Comparison of ENCODE assay signal across 11 cellular contexts in genomic region chr10:70130878-70131559, GRCh38. TPM values are rescaled to one million over a fixed set of nuclear protein-coding genes. Genes with fewer than 3 reads are reported as not detected.
DNase-seq lines count a peak whose midpoint lies in the region; ATAC-seq, FAIRE-seq and TF ChIP-seq lines count a peak whose summit lies in the region.
"Had no signal": no experiment of that assay in that cellular context is flagged by ENCODE, and none has a peak within 500 bp of the region (broad histone marks: within the 10 kb centered on the region; RNA-seq: fewer than 3 reads in every experiment).

No MANE protein-coding gene starts in this region.

- H3K4me1 ChIP-seq in IMR-90 (ENCODE audit: control insufficient read depth, insufficient read depth, low read length) = peaks cover 17% of the 10 kb centered on the region

- no peak overlapping the region for H4K5ac ChIP-seq in IMR-90 (ENCODE audit: low read depth, low read length)

- no peak for TF ChIP-seq RAD21 in IMR-90 (IDR thresholded peaks at IDR 0.05; ENCODE audit: low read length)

- no peak overlapping the region; the same call in 1 of the 2 replicates for H3K18ac ChIP-seq in IMR-90 (ENCODE audit: low read depth, low read length)

- no peaks in the 10 kb centered on the region for H3K9me3 ChIP-seq in IMR-90 (ENCODE audit: control insufficient read depth, insufficient read depth, low read length)

- H2BK120ac ChIP-seq in IMR-90 (ENCODE audit: low read depth, low read length) = no peak overlapping the region

- WGBS in IMR-90 (ENCODE audit: extremely low coverage in 2 of 2, insufficient read length in 1 of 2), 2 experiments = 19% methylated on average over 4 of the region's 10 CpGs; no CpG with 5 or more reads in 1 of the 2 experiments

- H3K4me3 Mint-ChIP-seq in chondrocyte (ENCODE audit: unreplicated experiment) (peak overlapping the region; percentile 84), mesothelial cell of epicardium (peak overlapping the region; percentile 90)

- dilution Hi-C loops in IMR-90 (cut with HindIII; ENCODE audit: low sequenced_read_pairs, unreplicated experiment) = no loop called here

- no peaks in the 10 kb centered on the region for H3K27me3 Mint-ChIP-seq in chondrocyte (ENCODE audit: low read depth)
- H3K27me3 Mint-ChIP-seq in mesothelial cell of epicardium (ENCODE audit: low read depth) = no peaks in the 10 kb centered on the region

- no peak for TF ChIP-seq CTCF in AG10803 (conservative IDR thresholded peaks at IDR 0.05; ENCODE audit: low read length)
- no peak for TF ChIP-seq CTCF in IMR-90 (conservative IDR thresholded peaks at IDR 0.05; ENCODE audit: low read depth, low read length)
- no peak for TF ChIP-seq CTCF in chondrocyte (IDR thresholded peaks at IDR 0.05)
- TF ChIP-seq CTCF in mesothelial cell of epicardium (IDR thresholded peaks at IDR 0.05; ENCODE audit: unreplicated experiment) = no peak
- no peak for TF ChIP-seq CTCF in D721Med (IDR thresholded peaks at IDR 0.05; ENCODE audit: insufficient read depth, missing control alignments)

- H3K27me3 ChIP-seq in IMR-90 (ENCODE audit: control insufficient read depth, insufficient read depth, low read length) = no peaks in the 10 kb centered on the region

- peak overlapping the region; percentile 87 for H3K4me2 ChIP-seq in IMR-90 (ENCODE audit: low read depth, low read length)

- no peak overlapping the region for H3K56ac ChIP-seq in IMR-90 (ENCODE audit: extremely low read depth, insufficient read depth, low read length)

- H3K36me3 ChIP-seq in IMR-90 (ENCODE audit: control insufficient read depth, insufficient read depth, low read length) = peaks cover 5% of the 10 kb centered on the region; the same call in 1 of the 2 replicates

- no TSS peak for BruUV-seq in IMR-90 (replicated peaks; lab: Mats Ljungman, UMichigan)

- peak overlapping the region; percentile 6; the same call in 1 of the 2 replicates for H3K9ac ChIP-seq in IMR-90 (ENCODE audit: low read depth, low read length)

- no peak overlapping the region for H2BK15ac ChIP-seq in IMR-90 (ENCODE audit: low read depth, low read length)

- H4K20me1 ChIP-seq in IMR-90 (ENCODE audit: insufficient read depth, low read length) = 0 out of 2 replicates have a peak, but pooled peaks cover 7% of the 10 kb centered on the region

- peak; percentile 94 for DNase-seq in AG10803 (ENCODE audit: low read depth)
- DNase-seq in IMR-90 = peak; percentile 71
- no peak for DNase-seq in chondrocyte (ENCODE audit: low spot score)
- DNase-seq in mesothelial cell of epicardium (ENCODE audit: low spot score in 2 of 2, unreplicated experiment in 2 of 2) = no peak
- DNase-seq in D721Med (ENCODE audit: insufficient read length, low spot score) = no peak
- DNase-seq: NCI-H748 treated with DMSO at 0.1 percent for 48 hours; stimulated activated CD8-positive, alpha-beta memory T cell treated with anti-CD3 and anti-CD28 coated beads, Interleukin-4, amount 100 ng/mL, for 48 hours had no signal

- no peak for FAIRE-seq in D721Med (lab: Jason Lieb, UNC)

- H3K27ac ChIP-seq in IMR-90 (ENCODE audit: insufficient read depth, low read length) = peak overlapping the region; percentile 7; the same call in 1 of the 2 replicates

- H4K91ac ChIP-seq in IMR-90 (ENCODE audit: insufficient read depth, low read depth, low read length) = peak overlapping the region; percentile 93; the same call in 1 of the 2 replicates

- in situ Hi-C loops in IMR-90 (cut with MboI; ENCODE audit: low sequenced_read_pairs) = loop anchor here (10.0 kb wide), 1 partner anchor 234 kb away; no protein-coding TSS in a partner anchor

- peak overlapping the region; percentile 18 for H2BK5ac ChIP-seq in IMR-90 (ENCODE audit: low read depth, low read length, poor library complexity, severe bottlenecking)

- intact Hi-C loops in IMR-90 (cut with micrococcal nuclease) = no loop called here

- peak overlapping the region; percentile 95; the same call in 1 of the 2 replicates for H3K14ac ChIP-seq in IMR-90 (replicated peaks; ENCODE audit: low read depth, low read length)

- H3K9me3 Mint-ChIP-seq in chondrocyte (ENCODE audit: low read depth) (no peaks in the 10 kb centered on the region), mesothelial cell of epicardium (no peaks in the 10 kb centered on the region)
- H3K9me3 Mint-ChIP-seq: activated T-helper 1 cell treated with anti-CD3 and anti-CD28 coated beads, Interleukin-12 subunit alpha, Interleukin-12 subunit beta, Interleukin-2, Interleukin-4 antibody, amounts not matched to agents 30 ng/mL and 10 ng/mL and 1 ng/mL, durations not matched to agents 14 hours and 24 hours and 36 hours had no signal

- H2AFZ ChIP-seq in IMR-90 (replicated peaks; ENCODE audit: low read length, poor library complexity) = peak overlapping the region; percentile 53

- POLR2A ChIA-PET in IMR-90 (lab: Charles Lee; ENCODE audit: unreplicated experiment) = no interaction called here

- no peak overlapping the region for H2BK20ac ChIP-seq in IMR-90 (ENCODE audit: low read depth, low read length)

- peak; percentile 19 for ATAC-seq in IMR-90 (ENCODE audit: low read depth)
- ATAC-seq in HG03097 (IDR thresholded peaks at IDR 0.05; ENCODE audit: low FRiP score, unreplicated experiment) = no peak
- ATAC-seq in HG03135 (IDR thresholded peaks at IDR 0.05; ENCODE audit: unreplicated experiment) = no peak
- no peak for ATAC-seq in GM18511 (IDR thresholded peaks at IDR 0.05; ENCODE audit: unreplicated experiment)

- H3K4me3 ChIP-seq in AG10803 (ENCODE audit: low read length) (peak overlapping the region; percentile 79), IMR-90 (ENCODE audit: insufficient read depth, low read depth, low read length) (no peak overlapping the region)

- no peak overlapping the region for H3K23ac ChIP-seq in IMR-90 (ENCODE audit: low read depth, low read length)

- H3K27ac Mint-ChIP-seq in chondrocyte (ENCODE audit: unreplicated experiment) = peak overlapping the region; percentile 79
- H3K27ac Mint-ChIP-seq in mesothelial cell of epicardium = peak overlapping the region; percentile 9
- H3K27ac Mint-ChIP-seq: activated T-helper 1 cell treated with anti-CD3 and anti-CD28 coated beads, Interleukin-12 subunit alpha, Interleukin-12 subunit beta, Interleukin-2, Interleukin-4 antibody, amounts not matched to agents 30 ng/mL and 10 ng/mL and 1 ng/mL, durations not matched to agents 14 hours and 24 hours and 36 hours had no signal

- H3K4me1 Mint-ChIP-seq in chondrocyte (ENCODE audit: low read depth) (peaks cover 30% of the 10 kb centered on the region), mesothelial cell of epicardium (peaks cover 17% of the 10 kb centered on the region)

- peak overlapping the region; percentile 97 for H2AK9ac ChIP-seq in IMR-90 (replicated peaks; ENCODE audit: low read depth, low read length, poor library complexity)

- peak overlapping the region; percentile 11 to 32; a peak in 2 of 4 replicates for H4K8ac ChIP-seq in IMR-90 (ENCODE audit: low read depth in 2 of 2, low read length in 2 of 2)

- H3K36me3 Mint-ChIP-seq in chondrocyte (ENCODE audit: low read depth) (peaks cover 2% of the 10 kb centered on the region), mesothelial cell of epicardium (no peaks in the 10 kb centered on the region)

- H3K9me1 ChIP-seq in IMR-90 (ENCODE audit: insufficient read depth, low read length) = peaks cover 19% of the 10 kb centered on the region

- peaks cover 16 to 50% of the 10 kb centered on the region in 2 experiments for H3K79me1 ChIP-seq in IMR-90 (ENCODE audit: low read depth in 1 of 2, low read length in 2 of 2)

- CTCF ChIA-PET in IMR-90 (lab: Yijun Ruan, JAX) = interaction anchor here (0.9 to 1.4 kb wide), 2 partner anchors 15 kb away, joined by 6 read pairs; partner anchors contain the start of gene TYSND1

- no peak for TF ChIP-seq POLR2A in IMR-90 (IDR thresholded peaks at IDR 0.05; ENCODE audit: low read depth, low read length)

- peak overlapping the region; percentile 86 for H2AK5ac ChIP-seq in IMR-90 (ENCODE audit: low read depth, low read length)

- peak overlapping the region; percentile 11; the same call in 1 of the 2 replicates for H3K4ac ChIP-seq in IMR-90 (ENCODE audit: low read depth, low read length)

TF ChIP-seq in IMR-90, 13 proteins besides CTCF, POLR2A, EP300 and RAD21 (continues in another document):
- TF ChIP-seq CEBPB (IDR thresholded peaks at IDR 0.05; ENCODE audit: low read depth, low read length) (peak; percentile 95), NFE2L2 (IDR thresholded peaks at IDR 0.05; ENCODE audit: low read depth, low read length) (no peak; the same call in 1 of the 2 replicates), RFX5 (IDR thresholded peaks at IDR 0.05; ENCODE audit: low read depth, low read length) (no peak), USF2 (IDR thresholded peaks at IDR 0.05; ENCODE audit: low read depth, low read length) (no peak)

RNA-seq across cellular contexts. Expression of gene AIFM2, which starts 1.6 kb away (rescaled TPM):
- total RNA-seq in IMR-90 (2012; rRNA removed) (1.7 and 2.0 TPM in 2 replicates), chondrocyte (10.0 to 10.8 TPM (median 10.3 TPM) in 3 replicates), mesothelial cell of epicardium (9.5 to 10.4 TPM (median 9.9 TPM) in 3 replicates)
- polyA plus RNA-seq in IMR-90 (2012; rRNA removed) = 4.5 and 4.6 TPM in 2 replicates
- polyA plus RNA-seq in IMR-90 (2012; cell fraction: cytosol; rRNA removed) = 3.6 and 5.9 TPM in 2 replicates
- polyA plus RNA-seq in IMR-90 (2012; cell fraction: nucleus; rRNA removed; ENCODE audit: low replicate concordance) = 6.3 and 6.9 TPM in 2 replicates

RNA-seq across cellular contexts. Expression of gene TYSND1, which starts 15.5 kb away (rescaled TPM):
- 2.8 and 2.9 TPM in 2 replicates for total RNA-seq in IMR-90 (2012; rRNA removed)
- 4.1 and 4.6 TPM in 2 replicates for polyA plus RNA-seq in IMR-90 (2012; rRNA removed)
- 4.0 and 5.5 TPM in 2 replicates for polyA plus RNA-seq in IMR-90 (2012; cell fraction: cytosol; rRNA removed)
- 12.4 and 20.6 TPM in 2 replicates for polyA plus RNA-seq in IMR-90 (2012; cell fraction: nucleus; rRNA removed; ENCODE audit: low replicate concordance)
- 9.4 to 11.9 TPM (median 9.4 TPM) in 3 replicates for total RNA-seq in chondrocyte
- total RNA-seq in mesothelial cell of epicardium = 19.2 to 20.9 TPM (median 19.9 TPM) in 3 replicates

RNA-seq across cellular contexts. Expression of gene SAR1A, which starts 39.3 kb away (rescaled TPM):
- total RNA-seq in IMR-90 (2012; rRNA removed) = 161 and 272 TPM in 2 replicates
- 45.8 and 56.9 TPM in 2 replicates for polyA plus RNA-seq in IMR-90 (2012; rRNA removed)
- 11.8 and 25.4 TPM in 2 replicates for polyA plus RNA-seq in IMR-90 (2012; cell fraction: cytosol; rRNA removed)
- 11.6 and 90.2 TPM in 2 replicates for polyA plus RNA-seq in IMR-90 (2012; cell fraction: nucleus; rRNA removed; ENCODE audit: low replicate concordance)
- total RNA-seq in chondrocyte = 203 to 233 TPM (median 212 TPM) in 3 replicates
- 125 to 133 TPM (median 131 TPM) in 3 replicates for total RNA-seq in mesothelial cell of epicardium

Comparison
In these comparisons a context has a peak if more than half of its experiments do, and no peak if none do; other contexts are left out.
1. DNase-seq: peak in AG10803 (single experiment) and IMR-90 (single experiment); none in chondrocyte (single experiment), mesothelial cell of epicardium (0 of 2) and D721Med (single experiment).